ENCODE assay signal across 16 cellular contexts in the genomic region with DNA sequence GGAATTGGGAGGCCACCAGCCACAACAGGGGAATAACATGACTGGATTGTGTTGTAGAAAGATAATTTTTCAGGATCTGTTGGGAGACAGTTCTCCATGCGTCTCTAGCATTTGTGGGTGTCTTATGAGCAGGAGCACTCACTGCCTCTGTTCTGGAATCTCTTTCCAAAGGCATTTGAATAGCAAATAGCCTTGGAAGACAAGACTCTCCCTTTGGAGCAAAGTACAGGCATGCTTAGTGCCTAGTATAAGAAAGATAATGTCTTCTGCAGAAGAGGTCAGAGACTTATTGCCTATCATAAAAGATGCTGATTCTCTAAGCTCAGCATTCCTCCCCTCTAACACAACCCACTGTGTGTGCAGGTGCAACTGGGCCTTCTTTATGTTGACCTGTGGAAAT. TPM values are rescaled to one million over a fixed set of nuclear protein-coding genes. Genes with fewer than 3 reads are reported as not detected.
DNase-seq lines count a peak whose midpoint lies in the region; ATAC-seq and TF ChIP-seq lines count a peak whose summit lies in the region.
"Had no signal": no experiment of that assay in that cellular context is flagged by ENCODE, and none has a peak within 500 bp of the region (broad histone marks: within the 10 kb centered on the region; RNA-seq: fewer than 3 reads in every experiment).

No MANE protein-coding gene starts in this region.

- H3K27ac ChIP-seq in colonic mucosa (peak overlapping the region; percentile 46), mucosa of rectum (ENCODE audit: low read depth in 2 of 2, low read length in 2 of 2) (peak overlapping the region; percentile 77 to 88), sigmoid colon (no peak overlapping the region)

- no peak for TF ChIP-seq EP300 in sigmoid colon (IDR thresholded peaks at IDR 0.05)

- H3K36me3 ChIP-seq in colonic mucosa, result no peaks in the 10 kb centered on the region
- H3K36me3 ChIP-seq in mucosa of rectum (ENCODE audit: control insufficient read depth in 2 of 2, insufficient read depth in 2 of 2, low read length in 2 of 2), result no peaks in the 10 kb centered on the region
- H3K36me3 ChIP-seq in sigmoid colon, result no peaks in the 10 kb centered on the region

- DNase-seq in cardiac septum (ENCODE audit: low spot score), result peak; percentile 33
- no peak for DNase-seq in Right ventricle myocardium inferior (ENCODE audit: missing footprints)
- no peak for DNase-seq in colonic mucosa
- DNase-seq in sigmoid colon, result no peak
- no peak for DNase-seq in dedifferentiated amniotic fluid mesenchymal stem cell (ENCODE audit: extremely low spot score)
- no peak for DNase-seq in AG20443 (ENCODE audit: low spot score)
- no peak for DNase-seq in DMS153 (lab: John Stamatoyannopoulos, UW)
- DNase-seq: DND-41, GDM1, HCEC 1CT, MV-4-11, NCI-H1436 treated with DMSO at 0.1 percent for 48 hours, NCI-H2081, NCI-H226, NCI-H526 treated with DMSO at 0.1 percent for 48 hours had no signal

- peaks cover 28% of the 10 kb centered on the region for H3K4me1 ChIP-seq in colonic mucosa
- H3K4me1 ChIP-seq in mucosa of rectum (ENCODE audit: control insufficient read depth in 2 of 2, insufficient read depth in 2 of 2, low read length in 2 of 2), result peaks cover 43 to 50% of the 10 kb centered on the region in 2 donors
- peaks cover 0 to 29% (median 22%) of the 10 kb centered on the region in 4 donors for H3K4me1 ChIP-seq in sigmoid colon

- H3K27me3 ChIP-seq in colonic mucosa (no peaks in the 10 kb centered on the region), mucosa of rectum (ENCODE audit: control insufficient read depth in 2 of 2, insufficient read depth in 2 of 2, low read length in 2 of 2) (no peaks in the 10 kb centered on the region), sigmoid colon (no peaks in the 10 kb centered on the region)

- TF ChIP-seq POLR2A in sigmoid colon (IDR thresholded peaks at IDR 0.05), result no peak

- H3K4me3 ChIP-seq in colonic mucosa, result no peak overlapping the region
- peak overlapping the region in 1 of 2 donors; percentile 3 for H3K4me3 ChIP-seq in mucosa of rectum (ENCODE audit: low read length in 2 of 2)
- no peak overlapping the region for H3K4me3 ChIP-seq in sigmoid colon

- no peaks in the 10 kb centered on the region for H3K9me3 ChIP-seq in colonic mucosa
- H3K9me3 ChIP-seq in mucosa of rectum (ENCODE audit: control insufficient read depth in 2 of 2, low read length in 2 of 2), result no peaks in the 10 kb centered on the region
- H3K9me3 ChIP-seq in sigmoid colon, result no peaks in the 10 kb centered on the region

- no peak for TF ChIP-seq CTCF in colonic mucosa (IDR thresholded peaks at IDR 0.05)
- no peak for TF ChIP-seq CTCF in sigmoid colon (IDR thresholded peaks at IDR 0.05)

- H3K9ac ChIP-seq in colonic mucosa (ENCODE audit: low read depth in 2 of 2, low read length in 2 of 2) (peak overlapping the region in 1 of 2 donors; percentile 42), mucosa of rectum (ENCODE audit: low read depth in 1 of 2, low read length in 2 of 2) (peak overlapping the region; percentile 46 to 56)

- intact Hi-C loops in cardiac septum (cut with DNase I), result no loop called here
- intact Hi-C loops in Right ventricle myocardium inferior (cut with DNase I), result no loop called here
- intact Hi-C loops in colonic mucosa (cut with DNase I), result no loop called here
- intact Hi-C loops in sigmoid colon (cut with DNase I), result no loop called here

- 37 to 81% methylated on average over 1 of the region's 1 CpG for WGBS in sigmoid colon, 2 donors

- ATAC-seq in Right ventricle myocardium inferior, result no peak

RNA-seq across cellular contexts. Expression of gene VCPKMT, which starts 58.3 kb away (rescaled TPM):
- total RNA-seq in cardiac septum (3.0 TPM), Right ventricle myocardium inferior (3.2 TPM), colonic mucosa (1 to 10 TPM; 4.6 to 6.7 TPM), sigmoid colon (10 to 100 TPM in 2 of 4 donors, 1 to 10 TPM in 2; 7.8 to 12.2 (median 9.4) TPM)
- 1 to 10 TPM; 3.5 to 8.7 (median 4.2) TPM for polyA plus RNA-seq in sigmoid colon

Comparison
In these comparisons a context has a peak if more than half of its experiments do, and no peak if none do; other contexts are left out.
1. H3K27ac ChIP-seq: peak in colonic mucosa (single experiment) and mucosa of rectum (2 of 2); none in sigmoid colon (0 of 4).